In genomic region chr20:17508756-17509155, GRCh38 we compare ENCODE assay signal across 27 cellular contexts. TPM values are rescaled to one million over a fixed set of nuclear protein-coding genes. Genes with fewer than 3 reads are reported as not detected.
"Had no signal": no experiment of that assay in that cellular context is flagged by ENCODE, and none has a peak within 500 bp of the region (broad histone marks: within the 10 kb centered on the region; RNA-seq: fewer than 3 reads in every experiment).

No MANE protein-coding gene starts in this region.

- H3K9me3 ChIP-seq: esophagus squamous epithelium, gastrocnemius medialis, heart right ventricle, left lung, lower lobe of right lung, mucosa of descending colon had no signal

- H3K27me3 Mint-ChIP-seq: effector memory CD8-positive, alpha-beta T cell had no signal

- H3K9me3 Mint-ChIP-seq: dendritic cell treated with granulocyte-macrophage colony-stimulating factor and Interleukin-4, amounts not matched to agents 40 ng/mL and 50 ng/mL, for 4 days; endodermal cell; mesothelial cell of epicardium had no signal

- ATAC-seq: effector memory CD8-positive, alpha-beta T cell; esophagus mucosa; gastrocnemius medialis; heart right ventricle; left cardiac atrium; left lung; left ventricle myocardium superior; lower lobe of right lung; mucosa of descending colon had no signal

- H3K27ac Mint-ChIP-seq: dendritic cell treated with granulocyte-macrophage colony-stimulating factor and Interleukin-4, amounts not matched to agents 40 ng/mL and 50 ng/mL, for 4 days; effector memory CD8-positive, alpha-beta T cell; endodermal cell; mesothelial cell of epicardium had no signal

- H3K27me3 ChIP-seq: esophagus squamous epithelium, gastrocnemius medialis, heart right ventricle, left lung had no signal

- H3K27ac ChIP-seq: epithelial cell of prostate, esophagus squamous epithelium, gastrocnemius medialis, heart right ventricle, left lung, lower lobe of right lung had no signal

- H3K36me3 Mint-ChIP-seq: mesothelial cell of epicardium had no signal

- H3K4me3 Mint-ChIP-seq: dendritic cell treated with granulocyte-macrophage colony-stimulating factor and Interleukin-4, amounts not matched to agents 40 ng/mL and 50 ng/mL, for 4 days; effector memory CD8-positive, alpha-beta T cell; endodermal cell; mesothelial cell of epicardium had no signal

- FAIRE-seq: colon, endometrium, islet of Langerhans, keratinocyte had no signal

- DNase-seq: cortex of kidney; effector CD8-positive, alpha-beta T cell; effector memory CD8-positive, alpha-beta T cell; erythroblast; esophagus squamous epithelium; foreskin fibroblast; foreskin melanocyte; gastrocnemius medialis; glutamatergic neuron; heart right ventricle; hippocampal formation; left cardiac atrium; left lung; left ventricle myocardium superior; lower lobe of right lung; mesenchymal stem cell; mucosa of descending colon had no signal

- H3K4me3 ChIP-seq: esophagus squamous epithelium, gastrocnemius medialis, heart right ventricle, left lung, lower lobe of right lung, mucosa of descending colon had no signal

- H3K36me3 ChIP-seq: esophagus squamous epithelium, gastrocnemius medialis, heart right ventricle, left lung, lower lobe of right lung had no signal

RNA-seq across cellular contexts. Expression of gene BFSP1, which starts 22.4 kb away (rescaled TPM):
- total RNA-seq: mesenteric fat pad had no signal
